ENCODE assay signal across 12 cellular contexts in genomic region chr5:5026407-5026780, GRCh38.
"Had no signal": no experiment of that assay in that cellular context is flagged by ENCODE, and none has a peak within 500 bp of the region (broad histone marks: within the 10 kb centered on the region; RNA-seq: fewer than 3 reads in every experiment).

No MANE protein-coding gene starts in this region.

- H3K9me3 ChIP-seq: breast epithelium, right atrium auricular region, transverse colon had no signal

- H3K4me3 ChIP-seq: breast epithelium, mucosa of descending colon, right atrium auricular region, transverse colon had no signal

- DNase-seq: activated CD4-positive, alpha-beta T cell treated with anti-CD3 and anti-CD28 coated beads for 4 hours; activated CD8-positive, alpha-beta memory T cell treated with anti-CD3 and anti-CD28 coated beads, Interleukin-2, amount 50 U/mL, for 48 hours; activated naive CD8-positive, alpha-beta T cell treated with anti-CD3 and anti-CD28 coated beads, Interleukin-2, amount 10 ng/mL, durations not matched to agents 7 days and 5 days; aorta; foreskin keratinocyte; head of caudate nucleus; mucosa of descending colon; naive thymus-derived CD8-positive, alpha-beta T cell; stimulated activated CD4-positive, alpha-beta T cell treated with anti-CD3 and anti-CD28 coated beads, Interleukin-1b, Interleukin-23, amount 100 ng/mL, for 48 hours; transverse colon had no signal

- H3K36me3 ChIP-seq: breast epithelium, right atrium auricular region, transverse colon had no signal

- H3K27ac ChIP-seq: breast epithelium, foreskin keratinocyte, right atrium auricular region, transverse colon had no signal

- H3K27me3 ChIP-seq: breast epithelium, foreskin keratinocyte, right atrium auricular region, transverse colon had no signal

- H3K4me1 ChIP-seq: breast epithelium, foreskin keratinocyte, right atrium auricular region, transverse colon had no signal
